ENCODE assay signal across 1 cellular context in the genomic region with DNA sequence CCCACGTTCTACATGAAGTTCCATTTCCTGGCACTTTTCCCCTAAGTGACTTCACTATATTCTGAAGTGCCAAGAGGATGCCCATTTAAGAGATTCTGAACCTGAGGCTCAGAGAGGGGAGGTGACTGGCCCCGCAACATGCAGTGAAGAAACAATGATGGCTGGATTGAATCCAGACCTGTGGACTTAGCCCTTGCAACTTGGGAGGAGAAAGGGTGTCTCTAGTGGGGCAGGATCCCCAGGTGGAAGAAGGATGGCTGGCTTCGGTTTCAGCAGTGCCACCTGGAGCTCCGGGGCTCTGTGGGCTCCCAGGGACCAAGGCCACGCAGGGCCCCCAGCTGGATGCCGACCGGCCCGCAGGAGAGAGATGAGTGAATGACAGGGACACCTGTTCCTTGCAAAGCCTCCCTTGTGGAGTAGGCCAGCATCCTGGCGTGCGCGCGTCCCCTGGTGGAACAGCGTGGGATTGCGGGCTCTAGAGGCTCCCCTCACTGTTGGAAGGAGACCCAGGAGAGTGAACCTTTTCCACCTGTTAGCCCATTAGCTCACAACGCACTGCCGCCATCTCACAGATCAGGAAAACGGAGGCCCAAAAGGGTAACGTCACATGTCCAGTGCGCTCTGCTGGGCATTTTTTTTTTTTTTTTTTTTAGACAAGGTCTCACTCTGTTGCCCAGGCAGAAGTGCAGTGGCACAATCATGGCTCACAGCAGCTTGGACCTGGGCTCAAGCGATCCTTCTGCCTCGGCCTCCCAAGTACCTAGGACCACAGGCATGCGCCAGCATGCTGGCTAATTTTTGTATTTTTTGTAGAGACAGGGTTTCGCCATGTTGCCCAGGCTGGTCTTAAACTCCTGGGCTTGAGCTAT.
TF ChIP-seq lines count a peak whose summit lies in the region.

No MANE protein-coding gene starts in this region.

TF ChIP-seq in HepG2, 621 proteins besides CTCF, POLR2A, EP300 and RAD21 (continued from another document):
- TF ChIP-seq, protein P1, sequence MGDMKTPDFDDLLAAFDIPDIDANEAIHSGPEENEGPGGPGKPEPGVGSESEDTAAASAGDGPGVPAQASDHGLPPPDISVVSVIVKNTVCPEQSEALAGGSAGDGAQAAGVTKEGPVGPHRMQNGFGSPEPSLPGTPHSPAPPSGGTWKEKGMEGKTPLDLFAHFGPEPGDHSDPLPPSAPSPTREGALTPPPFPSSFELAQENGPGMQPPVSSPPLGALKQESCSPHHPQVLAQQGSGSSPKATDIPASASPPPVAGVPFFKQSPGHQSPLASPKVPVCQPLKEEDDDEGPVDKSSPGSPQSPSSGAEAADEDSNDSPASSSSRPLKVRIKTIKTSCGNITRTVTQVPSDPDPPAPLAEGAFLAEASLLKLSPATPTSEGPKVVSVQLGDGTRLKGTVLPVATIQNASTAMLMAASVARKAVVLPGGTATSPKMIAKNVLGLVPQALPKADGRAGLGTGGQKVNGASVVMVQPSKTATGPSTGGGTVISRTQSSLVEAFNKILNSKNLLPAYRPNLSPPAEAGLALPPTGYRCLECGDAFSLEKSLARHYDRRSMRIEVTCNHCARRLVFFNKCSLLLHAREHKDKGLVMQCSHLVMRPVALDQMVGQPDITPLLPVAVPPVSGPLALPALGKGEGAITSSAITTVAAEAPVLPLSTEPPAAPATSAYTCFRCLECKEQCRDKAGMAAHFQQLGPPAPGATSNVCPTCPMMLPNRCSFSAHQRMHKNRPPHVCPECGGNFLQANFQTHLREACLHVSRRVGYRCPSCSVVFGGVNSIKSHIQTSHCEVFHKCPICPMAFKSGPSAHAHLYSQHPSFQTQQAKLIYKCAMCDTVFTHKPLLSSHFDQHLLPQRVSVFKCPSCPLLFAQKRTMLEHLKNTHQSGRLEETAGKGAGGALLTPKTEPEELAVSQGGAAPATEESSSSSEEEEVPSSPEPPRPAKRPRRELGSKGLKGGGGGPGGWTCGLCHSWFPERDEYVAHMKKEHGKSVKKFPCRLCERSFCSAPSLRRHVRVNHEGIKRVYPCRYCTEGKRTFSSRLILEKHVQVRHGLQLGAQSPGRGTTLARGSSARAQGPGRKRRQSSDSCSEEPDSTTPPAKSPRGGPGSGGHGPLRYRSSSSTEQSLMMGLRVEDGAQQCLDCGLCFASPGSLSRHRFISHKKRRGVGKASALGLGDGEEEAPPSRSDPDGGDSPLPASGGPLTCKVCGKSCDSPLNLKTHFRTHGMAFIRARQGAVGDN (CRISPR knock-in tag; IDR thresholded peaks at IDR 0.05), result peak; percentile 45
- TF ChIP-seq, protein P2, sequence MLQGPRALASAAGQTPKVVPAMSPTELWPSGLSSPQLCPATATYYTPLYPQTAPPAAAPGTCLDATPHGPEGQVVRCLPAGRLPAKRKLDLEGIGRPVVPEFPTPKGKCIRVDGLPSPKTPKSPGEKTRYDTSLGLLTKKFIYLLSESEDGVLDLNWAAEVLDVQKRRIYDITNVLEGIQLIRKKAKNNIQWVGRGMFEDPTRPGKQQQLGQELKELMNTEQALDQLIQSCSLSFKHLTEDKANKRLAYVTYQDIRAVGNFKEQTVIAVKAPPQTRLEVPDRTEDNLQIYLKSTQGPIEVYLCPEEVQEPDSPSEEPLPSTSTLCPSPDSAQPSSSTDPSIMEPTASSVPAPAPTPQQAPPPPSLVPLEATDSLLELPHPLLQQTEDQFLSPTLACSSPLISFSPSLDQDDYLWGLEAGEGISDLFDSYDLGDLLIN (CRISPR knock-in tag; IDR thresholded peaks at IDR 0.05; ENCODE audit: borderline replicate concordance), result no peak
TF ChIP-seq in HepG2: peak in this region for 11.
